In the genomic region with DNA sequence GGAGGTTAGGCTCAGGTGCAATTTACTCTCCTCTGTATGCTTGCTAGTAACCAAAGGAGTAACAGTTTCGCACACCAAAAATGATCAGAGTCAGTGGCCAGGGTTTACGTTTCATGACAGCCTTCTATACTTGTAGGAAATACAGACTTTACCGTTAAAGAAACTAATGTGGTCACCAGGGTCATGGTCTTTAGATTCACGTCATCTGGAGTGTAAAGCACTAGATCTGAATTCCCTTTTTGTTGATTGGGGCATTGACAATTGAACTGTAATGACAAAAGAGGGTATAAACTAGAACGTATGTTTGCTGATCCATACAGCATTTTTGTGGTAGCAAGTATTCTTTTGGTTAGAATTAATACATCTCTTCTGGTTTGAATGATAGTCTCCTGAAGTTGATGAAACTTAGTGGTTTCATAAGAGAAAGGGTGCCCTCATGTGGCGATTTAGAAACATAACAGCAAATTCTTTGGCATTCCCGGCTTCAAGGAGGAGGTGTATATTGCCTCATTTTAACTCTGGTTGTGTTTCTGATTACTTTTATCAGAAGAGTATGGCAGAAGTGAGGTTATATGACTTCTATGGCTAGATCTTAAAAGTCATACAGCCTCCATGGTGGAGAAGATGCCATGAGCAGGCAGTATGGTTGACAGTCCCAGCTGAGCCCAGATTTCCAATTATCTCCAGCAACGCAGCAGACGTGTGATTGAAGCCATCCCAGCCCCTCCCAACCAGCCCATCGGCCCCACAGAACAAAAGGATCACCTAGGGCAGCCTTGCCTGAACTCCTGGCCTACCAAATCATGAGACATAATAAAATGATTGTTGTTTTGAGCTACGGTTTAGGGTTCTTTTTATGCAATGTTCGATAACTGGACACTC, we compare ENCODE assay signal across 1 cellular context.
TF ChIP-seq lines count a peak whose summit lies in the region.

No MANE protein-coding gene starts in this region.

TF ChIP-seq in H1, 55 proteins besides CTCF, POLR2A, EP300 and RAD21 (continued from another document):
- no peak for TF ChIP-seq KDM4A (IDR thresholded peaks at IDR 0.05; ENCODE audit: low read depth, low read length, severe bottlenecking)
- no peak for TF ChIP-seq FOSL1 (IDR thresholded peaks at IDR 0.05; ENCODE audit: insufficient read depth, low read depth, low read length)
- peak; percentile 74 for TF ChIP-seq CEBPB (IDR thresholded peaks at IDR 0.05; ENCODE audit: low read depth, low read length)
- TF ChIP-seq YY1 (IDR thresholded peaks at IDR 0.05; ENCODE audit: low read depth, low read length) = no peak
- TF ChIP-seq TEAD4 (IDR thresholded peaks at IDR 0.05; ENCODE audit: low read depth, low read length) = peak; percentile 76
